ENCODE assay signal across 19 cellular contexts in genomic region chr18:44668280-44668975, GRCh38.
"Had no signal": no experiment of that assay in that cellular context is flagged by ENCODE, and none has a peak within 500 bp of the region (broad histone marks: within the 10 kb centered on the region; RNA-seq: fewer than 3 reads in every experiment).

No MANE protein-coding gene starts in this region.

- H3K36me3 ChIP-seq: gastroesophageal sphincter, lower lobe of right lung, stomach, upper lobe of left lung had no signal

- H3K9me3 ChIP-seq: gastroesophageal sphincter, lower lobe of right lung, psoas muscle, stomach, testis, upper lobe of left lung had no signal

- H3K4me1 ChIP-seq: lower lobe of right lung, psoas muscle, testis had no signal

- H3K27me3 ChIP-seq: gastroesophageal sphincter, stomach, testis, upper lobe of left lung had no signal

- ATAC-seq: activated naive CD4-positive, alpha-beta T cell treated with anti-CD3 and anti-CD28 coated beads, Interleukin-2, amount 50 U/mL, for 72 hours; activated T-cell treated with anti-CD3 and anti-CD28 coated beads, Interleukin-2, amount 50 U/mL, for 72 hours; gastroesophageal sphincter; lower lobe of right lung; psoas muscle; sciatic nerve; SK-N-SH treated with all-trans-retinoic acid at 6 μM for 48 hours had no signal

- H3K4me3 ChIP-seq: gastroesophageal sphincter, lower lobe of right lung, psoas muscle, stomach, testis, upper lobe of left lung had no signal

- H3K27ac ChIP-seq: gastroesophageal sphincter, lower lobe of right lung, psoas muscle, stomach, testis, upper lobe of left lung had no signal

- DNase-seq: activated CD4-positive, alpha-beta T cell treated with anti-CD3 and anti-CD28 coated beads for 48 hours; activated CD8-positive, alpha-beta memory T cell treated with anti-CD3 and anti-CD28 coated beads, Interleukin-2, amount 50 U/mL, for 48 hours; activated gamma-delta T cell; activated T-cell treated with anti-CD3 and anti-CD28 coated beads, Interleukin-2, amount 50 U/mL, for 72 hours; cortex of kidney; effector CD4-positive, alpha-beta T cell; hippocampal formation; lower lobe of right lung; midbrain; psoas muscle; stimulated activated CD4-positive, alpha-beta T cell treated with anti-CD3 and anti-CD28 coated beads, Interleukin-1b, Interleukin-23, amount 100 ng/mL, for 48 hours; stomach; T-helper 1 cell; testis; upper lobe of left lung had no signal
